1 cellular context compared by ENCODE assay signal in genomic region chr15:90213123-90213817, GRCh38.
A peak's percentile ranks its signal among the peaks of the same experiment; 100 is the strongest.
TF ChIP-seq lines count a peak whose summit lies in the region.

No MANE protein-coding gene starts in this region.

TF ChIP-seq in K562, 482 proteins besides CTCF, POLR2A, EP300 and RAD21 (continues in another document):
- TF ChIP-seq, protein P1, sequence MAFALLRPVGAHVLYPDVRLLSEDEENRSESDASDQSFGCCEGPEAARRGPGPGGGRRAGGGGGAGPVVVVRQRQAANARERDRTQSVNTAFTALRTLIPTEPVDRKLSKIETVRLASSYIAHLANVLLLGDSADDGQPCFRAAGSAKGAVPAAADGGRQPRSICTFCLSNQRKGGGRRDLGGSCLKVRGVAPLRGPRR (CRISPR knock-in tag; IDR thresholded peaks at IDR 0.05): no peak
- TF ChIP-seq, protein P2, sequence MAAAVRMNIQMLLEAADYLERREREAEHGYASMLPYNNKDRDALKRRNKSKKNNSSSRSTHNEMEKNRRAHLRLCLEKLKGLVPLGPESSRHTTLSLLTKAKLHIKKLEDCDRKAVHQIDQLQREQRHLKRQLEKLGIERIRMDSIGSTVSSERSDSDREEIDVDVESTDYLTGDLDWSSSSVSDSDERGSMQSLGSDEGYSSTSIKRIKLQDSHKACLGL (CRISPR knock-in tag; IDR thresholded peaks at IDR 0.05; ENCODE audit: borderline replicate concordance, poor library complexity, severe bottlenecking): no peak
- 0 out of 2 replicates have a peak, but pooled peaks have one; percentile 45 for TF ChIP-seq NCOR1 (IDR thresholded peaks at IDR 0.05)
- no peak for TF ChIP-seq CCNT2 (IDR thresholded peaks at IDR 0.05; ENCODE audit: borderline replicate concordance, extremely low read depth, insufficient read length, low read depth, low read length)
- TF ChIP-seq PHF8 (IDR thresholded peaks at IDR 0.05; ENCODE audit: borderline replicate concordance, low read length): no peak
- no peak for TF ChIP-seq ZBED1 (IDR thresholded peaks at IDR 0.05)
- TF ChIP-seq MBD2 (IDR thresholded peaks at IDR 0.05; ENCODE audit: borderline replicate concordance, low read depth): no peak
- TF ChIP-seq NRF1 (conservative IDR thresholded peaks at IDR 0.05 in 1 of 2, IDR thresholded peaks at IDR 0.05 in 1 of 2): no peak
- TF ChIP-seq HCFC1 (IDR thresholded peaks at IDR 0.05; ENCODE audit: low read depth, low read length): no peak
- no peak for TF ChIP-seq SRF (CRISPR knock-in tag; IDR thresholded peaks at IDR 0.05)
- TF ChIP-seq HDAC6 (IDR thresholded peaks at IDR 0.05; ENCODE audit: low read depth, low read length): no peak
- TF ChIP-seq ARID3A (IDR thresholded peaks at IDR 0.05; ENCODE audit: borderline replicate concordance, low read depth, low read length): no peak
- no peak for TF ChIP-seq ZNF764 (CRISPR knock-in tag; IDR thresholded peaks at IDR 0.05; ENCODE audit: low read depth)
- no peak for TF ChIP-seq NCOA1 (IDR thresholded peaks at IDR 0.05; ENCODE audit: low read depth)
- TF ChIP-seq, protein P3, sequence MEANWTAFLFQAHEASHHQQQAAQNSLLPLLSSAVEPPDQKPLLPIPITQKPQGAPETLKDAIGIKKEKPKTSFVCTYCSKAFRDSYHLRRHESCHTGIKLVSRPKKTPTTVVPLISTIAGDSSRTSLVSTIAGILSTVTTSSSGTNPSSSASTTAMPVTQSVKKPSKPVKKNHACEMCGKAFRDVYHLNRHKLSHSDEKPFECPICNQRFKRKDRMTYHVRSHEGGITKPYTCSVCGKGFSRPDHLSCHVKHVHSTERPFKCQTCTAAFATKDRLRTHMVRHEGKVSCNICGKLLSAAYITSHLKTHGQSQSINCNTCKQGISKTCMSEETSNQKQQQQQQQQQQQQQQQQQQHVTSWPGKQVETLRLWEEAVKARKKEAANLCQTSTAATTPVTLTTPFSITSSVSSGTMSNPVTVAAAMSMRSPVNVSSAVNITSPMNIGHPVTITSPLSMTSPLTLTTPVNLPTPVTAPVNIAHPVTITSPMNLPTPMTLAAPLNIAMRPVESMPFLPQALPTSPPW (CRISPR knock-in tag; IDR thresholded peaks at IDR 0.05): no peak
- TF ChIP-seq NFE2 (IDR thresholded peaks at IDR 0.05; ENCODE audit: low read depth): no peak
- no peak for TF ChIP-seq ZBTB9 (CRISPR knock-in tag; IDR thresholded peaks at IDR 0.05)
- TF ChIP-seq TBP (optimal IDR thresholded peaks at IDR 0.05; ENCODE audit: low read depth, low read length): no peak
- TF ChIP-seq, protein P4, sequence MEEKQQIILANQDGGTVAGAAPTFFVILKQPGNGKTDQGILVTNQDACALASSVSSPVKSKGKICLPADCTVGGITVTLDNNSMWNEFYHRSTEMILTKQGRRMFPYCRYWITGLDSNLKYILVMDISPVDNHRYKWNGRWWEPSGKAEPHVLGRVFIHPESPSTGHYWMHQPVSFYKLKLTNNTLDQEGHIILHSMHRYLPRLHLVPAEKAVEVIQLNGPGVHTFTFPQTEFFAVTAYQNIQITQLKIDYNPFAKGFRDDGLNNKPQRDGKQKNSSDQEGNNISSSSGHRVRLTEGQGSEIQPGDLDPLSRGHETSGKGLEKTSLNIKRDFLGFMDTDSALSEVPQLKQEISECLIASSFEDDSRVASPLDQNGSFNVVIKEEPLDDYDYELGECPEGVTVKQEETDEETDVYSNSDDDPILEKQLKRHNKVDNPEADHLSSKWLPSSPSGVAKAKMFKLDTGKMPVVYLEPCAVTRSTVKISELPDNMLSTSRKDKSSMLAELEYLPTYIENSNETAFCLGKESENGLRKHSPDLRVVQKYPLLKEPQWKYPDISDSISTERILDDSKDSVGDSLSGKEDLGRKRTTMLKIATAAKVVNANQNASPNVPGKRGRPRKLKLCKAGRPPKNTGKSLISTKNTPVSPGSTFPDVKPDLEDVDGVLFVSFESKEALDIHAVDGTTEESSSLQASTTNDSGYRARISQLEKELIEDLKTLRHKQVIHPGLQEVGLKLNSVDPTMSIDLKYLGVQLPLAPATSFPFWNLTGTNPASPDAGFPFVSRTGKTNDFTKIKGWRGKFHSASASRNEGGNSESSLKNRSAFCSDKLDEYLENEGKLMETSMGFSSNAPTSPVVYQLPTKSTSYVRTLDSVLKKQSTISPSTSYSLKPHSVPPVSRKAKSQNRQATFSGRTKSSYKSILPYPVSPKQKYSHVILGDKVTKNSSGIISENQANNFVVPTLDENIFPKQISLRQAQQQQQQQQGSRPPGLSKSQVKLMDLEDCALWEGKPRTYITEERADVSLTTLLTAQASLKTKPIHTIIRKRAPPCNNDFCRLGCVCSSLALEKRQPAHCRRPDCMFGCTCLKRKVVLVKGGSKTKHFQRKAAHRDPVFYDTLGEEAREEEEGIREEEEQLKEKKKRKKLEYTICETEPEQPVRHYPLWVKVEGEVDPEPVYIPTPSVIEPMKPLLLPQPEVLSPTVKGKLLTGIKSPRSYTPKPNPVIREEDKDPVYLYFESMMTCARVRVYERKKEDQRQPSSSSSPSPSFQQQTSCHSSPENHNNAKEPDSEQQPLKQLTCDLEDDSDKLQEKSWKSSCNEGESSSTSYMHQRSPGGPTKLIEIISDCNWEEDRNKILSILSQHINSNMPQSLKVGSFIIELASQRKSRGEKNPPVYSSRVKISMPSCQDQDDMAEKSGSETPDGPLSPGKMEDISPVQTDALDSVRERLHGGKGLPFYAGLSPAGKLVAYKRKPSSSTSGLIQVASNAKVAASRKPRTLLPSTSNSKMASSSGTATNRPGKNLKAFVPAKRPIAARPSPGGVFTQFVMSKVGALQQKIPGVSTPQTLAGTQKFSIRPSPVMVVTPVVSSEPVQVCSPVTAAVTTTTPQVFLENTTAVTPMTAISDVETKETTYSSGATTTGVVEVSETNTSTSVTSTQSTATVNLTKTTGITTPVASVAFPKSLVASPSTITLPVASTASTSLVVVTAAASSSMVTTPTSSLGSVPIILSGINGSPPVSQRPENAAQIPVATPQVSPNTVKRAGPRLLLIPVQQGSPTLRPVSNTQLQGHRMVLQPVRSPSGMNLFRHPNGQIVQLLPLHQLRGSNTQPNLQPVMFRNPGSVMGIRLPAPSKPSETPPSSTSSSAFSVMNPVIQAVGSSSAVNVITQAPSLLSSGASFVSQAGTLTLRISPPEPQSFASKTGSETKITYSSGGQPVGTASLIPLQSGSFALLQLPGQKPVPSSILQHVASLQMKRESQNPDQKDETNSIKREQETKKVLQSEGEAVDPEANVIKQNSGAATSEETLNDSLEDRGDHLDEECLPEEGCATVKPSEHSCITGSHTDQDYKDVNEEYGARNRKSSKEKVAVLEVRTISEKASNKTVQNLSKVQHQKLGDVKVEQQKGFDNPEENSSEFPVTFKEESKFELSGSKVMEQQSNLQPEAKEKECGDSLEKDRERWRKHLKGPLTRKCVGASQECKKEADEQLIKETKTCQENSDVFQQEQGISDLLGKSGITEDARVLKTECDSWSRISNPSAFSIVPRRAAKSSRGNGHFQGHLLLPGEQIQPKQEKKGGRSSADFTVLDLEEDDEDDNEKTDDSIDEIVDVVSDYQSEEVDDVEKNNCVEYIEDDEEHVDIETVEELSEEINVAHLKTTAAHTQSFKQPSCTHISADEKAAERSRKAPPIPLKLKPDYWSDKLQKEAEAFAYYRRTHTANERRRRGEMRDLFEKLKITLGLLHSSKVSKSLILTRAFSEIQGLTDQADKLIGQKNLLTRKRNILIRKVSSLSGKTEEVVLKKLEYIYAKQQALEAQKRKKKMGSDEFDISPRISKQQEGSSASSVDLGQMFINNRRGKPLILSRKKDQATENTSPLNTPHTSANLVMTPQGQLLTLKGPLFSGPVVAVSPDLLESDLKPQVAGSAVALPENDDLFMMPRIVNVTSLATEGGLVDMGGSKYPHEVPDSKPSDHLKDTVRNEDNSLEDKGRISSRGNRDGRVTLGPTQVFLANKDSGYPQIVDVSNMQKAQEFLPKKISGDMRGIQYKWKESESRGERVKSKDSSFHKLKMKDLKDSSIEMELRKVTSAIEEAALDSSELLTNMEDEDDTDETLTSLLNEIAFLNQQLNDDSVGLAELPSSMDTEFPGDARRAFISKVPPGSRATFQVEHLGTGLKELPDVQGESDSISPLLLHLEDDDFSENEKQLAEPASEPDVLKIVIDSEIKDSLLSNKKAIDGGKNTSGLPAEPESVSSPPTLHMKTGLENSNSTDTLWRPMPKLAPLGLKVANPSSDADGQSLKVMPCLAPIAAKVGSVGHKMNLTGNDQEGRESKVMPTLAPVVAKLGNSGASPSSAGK (IDR thresholded peaks at IDR 0.05): no peak
- no peak for TF ChIP-seq CGGBP1 (CRISPR knock-in tag; IDR thresholded peaks at IDR 0.05)
- TF ChIP-seq PREB (CRISPR knock-in tag; IDR thresholded peaks at IDR 0.05): no peak
- no peak for TF ChIP-seq CBX3 (IDR thresholded peaks at IDR 0.05; ENCODE audit: borderline replicate concordance in 1 of 2, low read length in 2 of 2)
- peak; percentile 28; the same call in 1 of the 2 replicates for TF ChIP-seq POLR2AphosphoS5 (IDR thresholded peaks at IDR 0.05; ENCODE audit: control insufficient read depth, insufficient read depth, low read depth, low read length)
- no peak for TF ChIP-seq MYBL2 (IDR thresholded peaks at IDR 0.05; ENCODE audit: low read depth)
- TF ChIP-seq MYBL2 (CRISPR knock-in tag; IDR thresholded peaks at IDR 0.05; ENCODE audit: borderline replicate concordance): no peak
- no peak for TF ChIP-seq CBX1 (IDR thresholded peaks at IDR 0.05; ENCODE audit: low read depth)
- TF ChIP-seq, protein P5, sequence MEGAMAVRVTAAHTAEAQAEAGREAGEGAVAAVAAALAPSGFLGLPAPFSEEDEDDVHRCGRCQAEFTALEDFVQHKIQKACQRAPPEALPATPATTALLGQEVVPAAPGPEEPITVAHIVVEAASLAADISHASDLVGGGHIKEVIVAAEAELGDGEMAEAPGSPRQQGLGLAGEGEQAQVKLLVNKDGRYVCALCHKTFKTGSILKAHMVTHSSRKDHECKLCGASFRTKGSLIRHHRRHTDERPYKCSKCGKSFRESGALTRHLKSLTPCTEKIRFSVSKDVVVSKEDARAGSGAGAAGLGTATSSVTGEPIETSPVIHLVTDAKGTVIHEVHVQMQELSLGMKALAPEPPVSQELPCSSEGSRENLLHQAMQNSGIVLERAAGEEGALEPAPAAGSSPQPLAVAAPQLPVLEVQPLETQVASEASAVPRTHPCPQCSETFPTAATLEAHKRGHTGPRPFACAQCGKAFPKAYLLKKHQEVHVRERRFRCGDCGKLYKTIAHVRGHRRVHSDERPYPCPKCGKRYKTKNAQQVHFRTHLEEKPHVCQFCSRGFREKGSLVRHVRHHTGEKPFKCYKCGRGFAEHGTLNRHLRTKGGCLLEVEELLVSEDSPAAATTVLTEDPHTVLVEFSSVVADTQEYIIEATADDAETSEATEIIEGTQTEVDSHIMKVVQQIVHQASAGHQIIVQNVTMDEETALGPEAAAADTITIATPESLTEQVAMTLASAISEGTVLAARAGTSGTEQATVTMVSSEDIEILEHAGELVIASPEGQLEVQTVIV (CRISPR knock-in tag; IDR thresholded peaks at IDR 0.05; ENCODE audit: borderline replicate concordance): no peak
- peak; percentile 94 for TF ChIP-seq ZEB2 (IDR thresholded peaks at IDR 0.05)
- TF ChIP-seq RFX1 (IDR thresholded peaks at IDR 0.05): no peak
- no peak for TF ChIP-seq TFAM (CRISPR knock-in tag; conservative IDR thresholded peaks at IDR 0.05)
- TF ChIP-seq ARID1B (IDR thresholded peaks at IDR 0.05): peak; percentile 67
- no peak for TF ChIP-seq CHD1 (IDR thresholded peaks at IDR 0.05; ENCODE audit: low read length)
- TF ChIP-seq, protein P6, sequence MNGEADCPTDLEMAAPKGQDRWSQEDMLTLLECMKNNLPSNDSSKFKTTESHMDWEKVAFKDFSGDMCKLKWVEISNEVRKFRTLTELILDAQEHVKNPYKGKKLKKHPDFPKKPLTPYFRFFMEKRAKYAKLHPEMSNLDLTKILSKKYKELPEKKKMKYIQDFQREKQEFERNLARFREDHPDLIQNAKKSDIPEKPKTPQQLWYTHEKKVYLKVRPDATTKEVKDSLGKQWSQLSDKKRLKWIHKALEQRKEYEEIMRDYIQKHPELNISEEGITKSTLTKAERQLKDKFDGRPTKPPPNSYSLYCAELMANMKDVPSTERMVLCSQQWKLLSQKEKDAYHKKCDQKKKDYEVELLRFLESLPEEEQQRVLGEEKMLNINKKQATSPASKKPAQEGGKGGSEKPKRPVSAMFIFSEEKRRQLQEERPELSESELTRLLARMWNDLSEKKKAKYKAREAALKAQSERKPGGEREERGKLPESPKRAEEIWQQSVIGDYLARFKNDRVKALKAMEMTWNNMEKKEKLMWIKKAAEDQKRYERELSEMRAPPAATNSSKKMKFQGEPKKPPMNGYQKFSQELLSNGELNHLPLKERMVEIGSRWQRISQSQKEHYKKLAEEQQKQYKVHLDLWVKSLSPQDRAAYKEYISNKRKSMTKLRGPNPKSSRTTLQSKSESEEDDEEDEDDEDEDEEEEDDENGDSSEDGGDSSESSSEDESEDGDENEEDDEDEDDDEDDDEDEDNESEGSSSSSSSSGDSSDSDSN (IDR thresholded peaks at IDR 0.05; ENCODE audit: borderline replicate concordance in 1 of 2, low read depth in 2 of 2, low read length in 2 of 2): no peak
- TF ChIP-seq SOX6 (IDR thresholded peaks at IDR 0.05): peak; percentile 73
- no peak for TF ChIP-seq ZNF165 (CRISPR knock-in tag; IDR thresholded peaks at IDR 0.05; ENCODE audit: borderline replicate concordance)
